In the genomic region with DNA sequence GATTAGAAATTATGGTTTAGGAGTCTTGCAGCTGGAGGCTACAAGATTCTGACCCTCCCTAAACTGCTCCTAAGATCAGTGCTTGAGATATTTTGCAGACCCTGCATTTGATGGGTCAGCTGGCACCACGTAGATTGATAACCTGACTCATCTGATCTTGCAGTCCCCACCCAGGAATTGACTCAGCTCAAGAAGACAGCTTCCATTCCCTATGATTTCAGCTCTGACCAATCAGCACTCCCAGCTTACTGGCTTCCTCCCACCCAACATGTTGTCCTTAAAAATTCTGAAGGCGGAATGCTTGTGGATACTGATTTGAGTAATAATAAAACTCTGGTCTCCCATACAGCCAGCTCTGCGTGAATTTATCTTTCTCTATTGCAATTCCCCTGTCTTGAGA, we compare ENCODE assay signal across 25 cellular contexts. TPM values are rescaled to one million over a fixed set of nuclear protein-coding genes. Genes with fewer than 3 reads are reported as not detected.
DNase-seq lines count a peak whose midpoint lies in the region; ATAC-seq and TF ChIP-seq lines count a peak whose summit lies in the region.
"Had no signal": no experiment of that assay in that cellular context is flagged by ENCODE, and none has a peak within 500 bp of the region (broad histone marks: within the 10 kb centered on the region; RNA-seq: fewer than 3 reads in every experiment).

No MANE protein-coding gene starts in this region.

- no CpG with 5 or more reads among the region's 3 CpGs for WGBS in IMR-90 (ENCODE audit: extremely low coverage in 2 of 2, insufficient read length in 1 of 2), 2 experiments

- H3K14ac ChIP-seq in IMR-90 (replicated peaks; ENCODE audit: low read depth, low read length): no peak overlapping the region

- CTCF ChIA-PET in IMR-90 (lab: Yijun Ruan, JAX): no interaction called here

- no peak overlapping the region for H2AK9ac ChIP-seq in IMR-90 (replicated peaks; ENCODE audit: low read depth, low read length, poor library complexity)

- dilution Hi-C loops in IMR-90 (cut with HindIII; ENCODE audit: low sequenced_read_pairs, unreplicated experiment): no loop called here

- 0 out of 4 replicates have a peak overlapping the region, but pooled peaks of 1 of the 2 experiments have one; percentile 5 for H4K8ac ChIP-seq in IMR-90 (ENCODE audit: low read depth in 2 of 2, low read length in 2 of 2)

- ATAC-seq in IMR-90 (ENCODE audit: low read depth) (no peak), HG03460 (IDR thresholded peaks at IDR 0.05; ENCODE audit: unreplicated experiment) (no peak)
- no peak for ATAC-seq in activated naive CD8-positive, alpha-beta T cell treated with anti-CD3 and anti-CD28 coated beads, Interleukin-2, amount 50 U/mL, for 24 hours
- ATAC-seq: activated CD8-positive, alpha-beta T cell treated with anti-CD3 and anti-CD28 coated beads for 36 hours; effector memory CD8-positive, alpha-beta T cell; foreskin keratinocyte; lower lobe of right lung; pancreas; right lobe of liver; stimulated activated effector memory CD8-positive, alpha-beta T cell treated with anti-CD3 and anti-CD28 coated beads, Interleukin-12 subunit alpha, Interleukin-12 subunit beta, amount 100 ng/mL, for 72 hours had no signal

- H3K18ac ChIP-seq in IMR-90 (ENCODE audit: low read depth, low read length): no peak overlapping the region

- no peaks in the 10 kb centered on the region for H3K4me1 Mint-ChIP-seq in activated naive CD8-positive, alpha-beta T cell treated with anti-CD3 and anti-CD28 coated beads, Interleukin-2, amount 50 U/mL, for 24 hours
- H3K4me1 Mint-ChIP-seq: stimulated activated effector memory CD8-positive, alpha-beta T cell treated with anti-CD3 and anti-CD28 coated beads, Interleukin-12 subunit alpha, Interleukin-12 subunit beta, amount 100 ng/mL, for 72 hours had no signal

- no peak overlapping the region for H3K56ac ChIP-seq in IMR-90 (ENCODE audit: extremely low read depth, insufficient read depth, low read length)

- H4K91ac ChIP-seq in IMR-90 (ENCODE audit: insufficient read depth, low read depth, low read length): no peak overlapping the region

- H3K23ac ChIP-seq in IMR-90 (ENCODE audit: low read depth, low read length): no peak overlapping the region

- intact Hi-C loops in IMR-90 (cut with micrococcal nuclease): no loop called here

- H3K9ac ChIP-seq in IMR-90 (ENCODE audit: low read depth, low read length): no peak overlapping the region

- no peak overlapping the region for H3K27ac Mint-ChIP-seq in activated naive CD8-positive, alpha-beta T cell treated with anti-CD3 and anti-CD28 coated beads, Interleukin-2, amount 50 U/mL, for 24 hours
- H3K27ac Mint-ChIP-seq: activated CD8-positive, alpha-beta T cell treated with anti-CD3 and anti-CD28 coated beads for 36 hours; effector memory CD8-positive, alpha-beta T cell; stimulated activated effector memory CD8-positive, alpha-beta T cell treated with anti-CD3 and anti-CD28 coated beads, Interleukin-12 subunit alpha, Interleukin-12 subunit beta, amount 100 ng/mL, for 72 hours; T-helper 2 cell treated with Interferon-gamma antibody and Interleukin-4, amounts not matched to agents 5 μg/mL and 100 μg/mL, for 36 hours had no signal

- no peak overlapping the region for H3K27ac ChIP-seq in IMR-90 (ENCODE audit: insufficient read depth, low read length)
- H3K27ac ChIP-seq: foreskin keratinocyte, lower lobe of right lung, pancreas, right lobe of liver, SJCRH30, thoracic aorta had no signal

- peak; percentile 22 for DNase-seq in AG10803 (ENCODE audit: low read depth)
- DNase-seq in IMR-90: peak; percentile 68
- DNase-seq in astrocyte of the spinal cord (ENCODE audit: low read depth, low spot score): peak; percentile 26
- peak; percentile 36 for DNase-seq in fibroblast of villous mesenchyme (ENCODE audit: low read depth)
- no peak for DNase-seq in H7
- no peak for DNase-seq in activated naive CD8-positive, alpha-beta T cell treated with anti-CD3 and anti-CD28 coated beads, Interleukin-2, amount 50 U/mL, for 24 hours
- no peak for DNase-seq in NCI-H146 (lab: John Stamatoyannopoulos, UW)
- DNase-seq: activated CD4-positive, CD25-positive, alpha-beta regulatory T cell; activated CD8-positive, alpha-beta T cell treated with anti-CD3 and anti-CD28 coated beads for 36 hours; Caco-2; effector memory CD8-positive, alpha-beta T cell; hippocampal formation; Kasumi-1; kidney; lower lobe of right lung; NCI-H1092; NCI-H2029 treated with DMSO at 0.1 percent for 48 hours; pancreas; right lobe of liver; SJCRH30 had no signal

- POLR2A ChIA-PET in IMR-90 (lab: Charles Lee; ENCODE audit: unreplicated experiment): no interaction called here

- H3K36me3 Mint-ChIP-seq in activated naive CD8-positive, alpha-beta T cell treated with anti-CD3 and anti-CD28 coated beads, Interleukin-2, amount 50 U/mL, for 24 hours (ENCODE audit: low read depth): no peaks in the 10 kb centered on the region
- H3K36me3 Mint-ChIP-seq: stimulated activated effector memory CD8-positive, alpha-beta T cell treated with anti-CD3 and anti-CD28 coated beads, Interleukin-12 subunit alpha, Interleukin-12 subunit beta, amount 100 ng/mL, for 72 hours had no signal

- no peaks in the 10 kb centered on the region for H3K9me1 ChIP-seq in IMR-90 (ENCODE audit: insufficient read depth, low read length)

- in situ Hi-C loops in IMR-90 (cut with MboI; ENCODE audit: low sequenced_read_pairs) (no loop called here), astrocyte of the spinal cord (cut with HindIII; ENCODE audit: low sequenced_read_pairs) (no loop called here)

- BruUV-seq in IMR-90 (replicated peaks; lab: Mats Ljungman, UMichigan): no TSS peak

- no peaks in the 10 kb centered on the region for H3K27me3 Mint-ChIP-seq in activated naive CD8-positive, alpha-beta T cell treated with anti-CD3 and anti-CD28 coated beads, Interleukin-2, amount 50 U/mL, for 24 hours
- H3K27me3 Mint-ChIP-seq: activated CD8-positive, alpha-beta T cell treated with anti-CD3 and anti-CD28 coated beads for 36 hours; effector memory CD8-positive, alpha-beta T cell had no signal

- no peak overlapping the region for H3K4ac ChIP-seq in IMR-90 (ENCODE audit: low read depth, low read length)

- no peaks in the 10 kb centered on the region for H4K20me1 ChIP-seq in IMR-90 (ENCODE audit: insufficient read depth, low read length)

- no peaks in the 10 kb centered on the region for H3K36me3 ChIP-seq in IMR-90 (ENCODE audit: control insufficient read depth, insufficient read depth, low read length)
- no peaks in the 10 kb centered on the region for H3K36me3 ChIP-seq in H7 (replicated peaks; ENCODE audit: control insufficient read depth, insufficient read depth, low read length)
- H3K36me3 ChIP-seq: lower lobe of right lung, pancreas, right lobe of liver, SJCRH30, thoracic aorta had no signal

- peak overlapping the region; percentile 39; the same call in 1 of the 2 replicates for H2BK20ac ChIP-seq in IMR-90 (ENCODE audit: low read depth, low read length)

- H3K9me3 ChIP-seq in IMR-90 (ENCODE audit: control insufficient read depth, insufficient read depth, low read length): no peaks in the 10 kb centered on the region
- H3K9me3 ChIP-seq: Caco-2, lower lobe of right lung, pancreas, right lobe of liver, SJCRH30, thoracic aorta had no signal

- no peak overlapping the region for H2BK15ac ChIP-seq in IMR-90 (ENCODE audit: low read depth, low read length)

- no peak overlapping the region for H3K4me3 Mint-ChIP-seq in activated naive CD8-positive, alpha-beta T cell treated with anti-CD3 and anti-CD28 coated beads, Interleukin-2, amount 50 U/mL, for 24 hours
- H3K4me3 Mint-ChIP-seq: activated CD8-positive, alpha-beta T cell treated with anti-CD3 and anti-CD28 coated beads for 36 hours; effector memory CD8-positive, alpha-beta T cell; stimulated activated effector memory CD8-positive, alpha-beta T cell treated with anti-CD3 and anti-CD28 coated beads, Interleukin-12 subunit alpha, Interleukin-12 subunit beta, amount 100 ng/mL, for 72 hours; T-helper 2 cell treated with Interferon-gamma antibody and Interleukin-4, amounts not matched to agents 5 μg/mL and 100 μg/mL, for 36 hours had no signal

- TF ChIP-seq POLR2A in IMR-90 (IDR thresholded peaks at IDR 0.05; ENCODE audit: low read depth, low read length): no peak

- TF ChIP-seq CTCF in AG10803 (conservative IDR thresholded peaks at IDR 0.05; ENCODE audit: low read length) (no peak), IMR-90 (conservative IDR thresholded peaks at IDR 0.05; ENCODE audit: low read depth, low read length) (no peak), astrocyte of the spinal cord (IDR thresholded peaks at IDR 0.05; ENCODE audit: low read depth, low read length) (no peak), fibroblast of villous mesenchyme (IDR thresholded peaks at IDR 0.05; ENCODE audit: insufficient read depth, low read depth, low read length) (no peak)

- H2BK120ac ChIP-seq in IMR-90 (ENCODE audit: low read depth, low read length): no peak overlapping the region; the same call in 1 of the 2 replicates

- H2AFZ ChIP-seq in IMR-90 (replicated peaks; ENCODE audit: low read length, poor library complexity): no peak overlapping the region

- H3K27me3 ChIP-seq in IMR-90 (ENCODE audit: control insufficient read depth, insufficient read depth, low read length) (no peaks in the 10 kb centered on the region), H7 (ENCODE audit: control insufficient read depth, insufficient read depth, low read length) (no peaks in the 10 kb centered on the region)
- H3K27me3 ChIP-seq: foreskin keratinocyte, pancreas, right lobe of liver, SJCRH30 had no signal

- H3K9me3 Mint-ChIP-seq in activated naive CD8-positive, alpha-beta T cell treated with anti-CD3 and anti-CD28 coated beads, Interleukin-2, amount 50 U/mL, for 24 hours: no peaks in the 10 kb centered on the region
- H3K9me3 Mint-ChIP-seq: activated CD8-positive, alpha-beta T cell treated with anti-CD3 and anti-CD28 coated beads for 36 hours; effector memory CD8-positive, alpha-beta T cell; stimulated activated effector memory CD8-positive, alpha-beta T cell treated with anti-CD3 and anti-CD28 coated beads, Interleukin-12 subunit alpha, Interleukin-12 subunit beta, amount 100 ng/mL, for 72 hours; T-helper 2 cell treated with Interferon-gamma antibody and Interleukin-4, amounts not matched to agents 5 μg/mL and 100 μg/mL, for 36 hours had no signal

- H3K79me1 ChIP-seq in IMR-90 (ENCODE audit: low read depth in 1 of 2, low read length in 2 of 2): no peaks in the 10 kb centered on the region

- H3K4me3 ChIP-seq in AG10803 (ENCODE audit: low read length) (no peak overlapping the region), IMR-90 (ENCODE audit: insufficient read depth, low read depth, low read length) (no peak overlapping the region), astrocyte of the spinal cord (ENCODE audit: low read depth, low read length) (no peak overlapping the region), fibroblast of villous mesenchyme (ENCODE audit: low read depth, low read length) (no peak overlapping the region), H7 (ENCODE audit: insufficient read depth, low read depth, low read length) (no peak overlapping the region)
- H3K4me3 ChIP-seq: lower lobe of right lung, pancreas, right lobe of liver, SJCRH30, thoracic aorta had no signal

- no peak for TF ChIP-seq RAD21 in IMR-90 (IDR thresholded peaks at IDR 0.05; ENCODE audit: low read length)

- H2AK5ac ChIP-seq in IMR-90 (ENCODE audit: low read depth, low read length): no peak overlapping the region; the same call in 1 of the 2 replicates

- no peak overlapping the region for H2BK5ac ChIP-seq in IMR-90 (ENCODE audit: low read depth, low read length, poor library complexity, severe bottlenecking)

- no peak overlapping the region for H3K4me2 ChIP-seq in IMR-90 (ENCODE audit: low read depth, low read length)

- H4K5ac ChIP-seq in IMR-90 (ENCODE audit: low read depth, low read length): no peak overlapping the region

- H3K4me1 ChIP-seq in IMR-90 (ENCODE audit: control insufficient read depth, insufficient read depth, low read length): peaks cover 2% of the 10 kb centered on the region; the same call in 1 of the 2 replicates
- H3K4me1 ChIP-seq: Caco-2, foreskin keratinocyte, lower lobe of right lung, pancreas, right lobe of liver, SJCRH30 had no signal

RNA-seq across cellular contexts. Expression of a gene that starts 23.2 kb away (rescaled TPM):
- total RNA-seq in IMR-90 (2012; rRNA removed) (59.7 and 64.9 TPM in 2 replicates), fibroblast of villous mesenchyme (30.9 and 53.1 TPM in 2 replicates)
- 30.4 and 32.2 TPM in 2 replicates for polyA plus RNA-seq in IMR-90 (2012; rRNA removed)
- polyA plus RNA-seq in IMR-90 (2012; cell fraction: cytosol; rRNA removed): 12.3 and 13.6 TPM in 2 replicates
- polyA plus RNA-seq in IMR-90 (2012; cell fraction: nucleus; rRNA removed; ENCODE audit: low replicate concordance): 14.8 and 40.8 TPM in 2 replicates
- 55.8 and 58.6 TPM in 2 replicates for total RNA-seq in H7 (2014; rRNA removed; shearing (Covaris generic))

Comparison
In these comparisons a context has a peak if more than half of its experiments do, and no peak if none do; other contexts are left out.
1. DNase-seq: peak in AG10803 (single experiment), IMR-90 (single experiment), astrocyte of the spinal cord (single experiment) and fibroblast of villous mesenchyme (single experiment); none in H7 (single experiment), activated naive CD8-positive, alpha-beta T cell treated with anti-CD3 and anti-CD28 coated beads, Interleukin-2, amount 50 U/mL, for 24 hours (single experiment) and NCI-H146 (single experiment).